Comparison of ENCODE assay signal across 29 cellular contexts in genomic region chr1:24237046-24237371, GRCh38. TPM values are rescaled to one million over a fixed set of nuclear protein-coding genes. Genes with fewer than 3 reads are reported as not detected.
A peak's percentile ranks its signal among the peaks of the same experiment; 100 is the strongest.
DNase-seq lines count a peak whose midpoint lies in the region; FAIRE-seq and TF ChIP-seq lines count a peak whose summit lies in the region.
"Had no signal": no experiment of that assay in that cellular context is flagged by ENCODE, and none has a peak within 500 bp of the region (broad histone marks: within the 10 kb centered on the region; RNA-seq: fewer than 3 reads in every experiment).

No MANE protein-coding gene starts in this region.

- H3K9ac ChIP-seq in astrocyte (ENCODE audit: low read length) (no peak overlapping the region), skeletal muscle satellite cell (ENCODE audit: low read depth, low read length) (no peak overlapping the region)

- no peaks in the 10 kb centered on the region for H3K79me2 ChIP-seq in astrocyte (ENCODE audit: insufficient read depth, low read length)
- no peaks in the 10 kb centered on the region for H3K79me2 ChIP-seq in hepatocyte

- H3K4me3 Mint-ChIP-seq in T-helper 2 cell treated with Interferon-gamma antibody and Interleukin-4, amounts not matched to agents 5 μg/mL and 100 μg/mL, for 36 hours: no peak overlapping the region
- H3K4me3 Mint-ChIP-seq in astrocyte (ENCODE audit: unreplicated experiment): no peak overlapping the region
- H3K4me3 Mint-ChIP-seq: CD4-positive, CD25-positive, alpha-beta regulatory T cell; effector memory CD8-positive, alpha-beta T cell; nephron had no signal

- no peaks in the 10 kb centered on the region for H3K9me2 ChIP-seq in hepatocyte (replicated peaks; ENCODE audit: insufficient read depth)

- H3K9me3 ChIP-seq in astrocyte (ENCODE audit: insufficient read depth, low read depth, low read length) (no peaks in the 10 kb centered on the region), hepatocyte (ENCODE audit: low read depth) (no peaks in the 10 kb centered on the region), skeletal muscle satellite cell (replicated peaks; ENCODE audit: low read length) (no peaks in the 10 kb centered on the region)
- H3K9me3 ChIP-seq: colonic mucosa, mucosa of descending colon, thoracic aorta had no signal

- H3K27me3 Mint-ChIP-seq in T-helper 2 cell treated with Interferon-gamma antibody and Interleukin-4, amounts not matched to agents 5 μg/mL and 100 μg/mL, for 36 hours (ENCODE audit: low read depth): peaks cover 6% of the 10 kb centered on the region
- H3K27me3 Mint-ChIP-seq in astrocyte (ENCODE audit: low read depth, unreplicated experiment): peaks cover 5% of the 10 kb centered on the region

- H3K9me3 Mint-ChIP-seq in T-helper 2 cell treated with Interferon-gamma antibody and Interleukin-4, amounts not matched to agents 5 μg/mL and 100 μg/mL, for 36 hours: no peaks in the 10 kb centered on the region
- H3K9me3 Mint-ChIP-seq in astrocyte (ENCODE audit: unreplicated experiment): peaks cover 2% of the 10 kb centered on the region
- H3K9me3 Mint-ChIP-seq: effector memory CD8-positive, alpha-beta T cell; nephron had no signal

- TF ChIP-seq CTCF in astrocyte (IDR thresholded peaks at IDR 0.05; ENCODE audit: insufficient read depth, low read depth, low read length) (no peak), hepatocyte (IDR thresholded peaks at IDR 0.05; ENCODE audit: poor library complexity) (no peak)

- H3K27ac ChIP-seq in astrocyte (ENCODE audit: low read depth, low read length) (no peak overlapping the region), hepatocyte (peak overlapping the region; percentile 24)
- H3K27ac ChIP-seq: 22Rv1, colonic mucosa, thoracic aorta, WERI-Rb-1 had no signal

- H3K4me3 ChIP-seq in astrocyte (ENCODE audit: insufficient read depth, low read depth, low read length) (no peak overlapping the region), hepatocyte (no peak overlapping the region), skeletal muscle satellite cell (ENCODE audit: low read length) (no peak overlapping the region)
- H3K4me3 ChIP-seq: colonic mucosa, GM12878, mucosa of descending colon, thoracic aorta had no signal

- peak overlapping the region; percentile 27 for H3K27ac Mint-ChIP-seq in T-helper 2 cell treated with Interferon-gamma antibody and Interleukin-4, amounts not matched to agents 5 μg/mL and 100 μg/mL, for 36 hours
- no peak overlapping the region for H3K27ac Mint-ChIP-seq in astrocyte (ENCODE audit: unreplicated experiment)
- H3K27ac Mint-ChIP-seq: CD4-positive, CD25-positive, alpha-beta regulatory T cell; effector memory CD8-positive, alpha-beta T cell had no signal

- WGBS in hepatocyte (ENCODE audit: low lambda C conversion rate, missing lambda C conversion rate): 69% methylated on average over 3 of the region's 3 CpGs

- H4K20me1 ChIP-seq in astrocyte (ENCODE audit: insufficient read depth, low read length): no peaks in the 10 kb centered on the region
- H4K20me1 ChIP-seq in hepatocyte (ENCODE audit: insufficient read depth, poor library complexity, severe bottlenecking): no peaks in the 10 kb centered on the region

- DNase-seq in T-helper 2 cell treated with Interferon-gamma antibody and Interleukin-4, amounts not matched to agents 5 μg/mL and 100 μg/mL, for 36 hours (ENCODE audit: low spot score): no peak
- no peak for DNase-seq in T-helper 2 cell
- DNase-seq in astrocyte (ENCODE audit: low read depth): no peak
- DNase-seq in hepatocyte (ENCODE audit: low spot score): no peak
- DNase-seq in pons (ENCODE audit: low spot score): no peak
- DNase-seq in cerebellar nuclear complex (lab: John Stamatoyannopoulos, UW): no peak
- no peak for DNase-seq in hepatic stellate cell (ENCODE audit: low spot score)
- DNase-seq: activated CD4-positive, alpha-beta T cell treated with anti-CD3 and anti-CD28 coated beads, Interleukin-2, amount 50 U/mL, for 1 hour; activated naive CD4-positive, alpha-beta T cell; activated T-cell treated with anti-CD3 and anti-CD28 coated beads, Interleukin-2, amount 50 U/mL, for 48 hours; amniotic stem cell; CD4-positive, CD25-positive, alpha-beta regulatory T cell; colonic mucosa; effector memory CD8-positive, alpha-beta T cell; mucosa of descending colon; NCI-H1048; NCI-H1694; SHP77; stimulated activated naive CD4-positive, alpha-beta T cell treated with Interleukin-2 at 50 U/mL for 16 hours; T1000; WERI-Rb-1 had no signal

- H3K4me2 ChIP-seq in astrocyte (ENCODE audit: low read length) (peak overlapping the region; percentile 5), hepatocyte (no peak overlapping the region), skeletal muscle satellite cell (ENCODE audit: low read length) (peak overlapping the region; percentile 1)

- H3K4me1 ChIP-seq in astrocyte (ENCODE audit: insufficient read depth, low read length) (peaks cover 11% of the 10 kb centered on the region), hepatocyte (ENCODE audit: insufficient read depth) (peaks cover 14% of the 10 kb centered on the region), skeletal muscle satellite cell (ENCODE audit: control insufficient read depth, insufficient read depth, low read length) (peaks cover 26% of the 10 kb centered on the region)
- H3K4me1 ChIP-seq: colonic mucosa had no signal

- H3K4me1 Mint-ChIP-seq in T-helper 2 cell treated with Interferon-gamma antibody and Interleukin-4, amounts not matched to agents 5 μg/mL and 100 μg/mL, for 36 hours (ENCODE audit: low read depth): no peaks in the 10 kb centered on the region
- peaks cover 12% of the 10 kb centered on the region for H3K4me1 Mint-ChIP-seq in astrocyte (ENCODE audit: low read depth, unreplicated experiment)

- H3K27me3 ChIP-seq in astrocyte (ENCODE audit: insufficient read depth, low read length) (no peaks in the 10 kb centered on the region), hepatocyte (no peaks in the 10 kb centered on the region), skeletal muscle satellite cell (ENCODE audit: control insufficient read depth, insufficient read depth, low read length) (peaks cover 4% of the 10 kb centered on the region)
- H3K27me3 ChIP-seq: colonic mucosa had no signal

- FAIRE-seq in astrocyte (lab: Jason Lieb, UNC): no peak
- FAIRE-seq: D721Med, islet of Langerhans had no signal

- H3K36me3 ChIP-seq in astrocyte (ENCODE audit: insufficient read depth, low read length) (no peaks in the 10 kb centered on the region), hepatocyte (replicated peaks; ENCODE audit: insufficient read depth, low read depth) (no peaks in the 10 kb centered on the region), skeletal muscle satellite cell (ENCODE audit: insufficient read depth, low read length) (no peaks in the 10 kb centered on the region)
- H3K36me3 ChIP-seq: colonic mucosa, thoracic aorta, WERI-Rb-1 had no signal

- H3K36me3 Mint-ChIP-seq in T-helper 2 cell treated with Interferon-gamma antibody and Interleukin-4, amounts not matched to agents 5 μg/mL and 100 μg/mL, for 36 hours (ENCODE audit: low read depth): no peaks in the 10 kb centered on the region
- no peaks in the 10 kb centered on the region for H3K36me3 Mint-ChIP-seq in astrocyte (ENCODE audit: low read depth, unreplicated experiment)
- H3K36me3 Mint-ChIP-seq: CD4-positive, CD25-positive, alpha-beta regulatory T cell had no signal

- H2AFZ ChIP-seq in astrocyte (ENCODE audit: low read depth, low read length) (no peak overlapping the region), hepatocyte (no peak overlapping the region)

RNA-seq across cellular contexts. Expression of gene IFNLR1, which starts 49.9 kb away (rescaled TPM):
- total RNA-seq in astrocyte (0.94 and 1.5 TPM in 2 replicates), hepatocyte (5.8 and 6.4 TPM in 2 replicates)
- polyA plus RNA-seq in hepatocyte: 3.6 and 7.5 TPM in 2 replicates
- total RNA-seq in skeletal muscle satellite cell (2012; rRNA removed): not detected in 2 replicates
- total RNA-seq: LHCN-M2 had no signal
